ENCODE assay signal across 30 cellular contexts in the genomic region with DNA sequence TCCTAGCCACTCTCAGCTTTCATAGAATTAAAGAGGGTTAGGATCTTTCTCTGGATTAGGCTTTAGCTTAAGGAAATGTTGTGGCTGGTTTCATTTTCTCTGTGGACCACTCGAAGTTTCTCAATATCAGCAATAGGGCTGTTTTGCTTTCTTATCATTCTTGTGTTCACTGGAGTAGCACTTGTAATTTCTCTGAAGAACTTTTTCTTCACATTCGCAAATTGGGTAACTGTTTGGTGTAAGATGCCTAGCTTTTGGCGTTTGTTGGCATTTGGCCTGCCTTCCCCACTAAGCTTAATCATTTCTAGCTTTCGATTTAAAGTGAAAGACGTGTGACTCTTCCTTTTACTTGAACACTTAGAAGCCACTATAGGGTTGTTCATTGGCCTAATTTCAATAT.
"Had no signal": no experiment of that assay in that cellular context is flagged by ENCODE, and none has a peak within 500 bp of the region (broad histone marks: within the 10 kb centered on the region; RNA-seq: fewer than 3 reads in every experiment).

No MANE protein-coding gene starts in this region.

- H3K36me3 Mint-ChIP-seq: activated naive CD8-positive, alpha-beta T cell had no signal

- H3K27me3 Mint-ChIP-seq: activated B cell treated with CpG ODN at 0.5 μM for 24 hours; dendritic cell treated with granulocyte-macrophage colony-stimulating factor and Interleukin-4, amounts not matched to agents 40 ng/mL and 50 ng/mL, for 4 days; T-helper 17 cell had no signal

- H3K27ac ChIP-seq: brain microvascular endothelial cell, coronary artery, dorsolateral prefrontal cortex, WERI-Rb-1 had no signal

- ATAC-seq: activated CD4-positive, CD25-positive, alpha-beta regulatory T cell treated with anti-CD3 and anti-CD28 coated beads, Interleukin-2, amount 50 U/mL, for 24 hours; activated CD8-positive, alpha-beta T cell treated with anti-CD3 and anti-CD28 coated beads for 36 hours; activated T-cell treated with anti-CD3 and anti-CD28 coated beads, Interleukin-2, amount 50 U/mL, for 4 hours; activated T-helper 17 cell treated with anti-CD3 and anti-CD28 coated beads, Interleukin-2, amount 50 U/mL, for 72 hours; esophagus mucosa; T-helper 17 cell had no signal

- H3K4me1 Mint-ChIP-seq: activated B cell treated with CpG ODN at 0.5 μM for 24 hours; activated T-helper 17 cell treated with anti-CD3 and anti-CD28 coated beads, Interleukin-2, amount 50 U/mL, for 72 hours; central memory CD8-positive, alpha-beta T cell; endodermal cell; T-helper 17 cell had no signal

- H3K27me3 ChIP-seq: brain microvascular endothelial cell had no signal

- H3K4me3 ChIP-seq: coronary artery, dorsolateral prefrontal cortex had no signal

- H3K4me3 Mint-ChIP-seq: activated B cell treated with CpG ODN at 0.5 μM for 24 hours; activated CD8-positive, alpha-beta T cell treated with anti-CD3 and anti-CD28 coated beads for 36 hours; activated naive CD8-positive, alpha-beta T cell; activated T-cell treated with anti-CD3 and anti-CD28 coated beads, Interleukin-2, amount 50 U/mL, for 4 hours; activated T-helper 17 cell treated with anti-CD3 and anti-CD28 coated beads, Interleukin-2, amount 50 U/mL, for 72 hours; central memory CD8-positive, alpha-beta T cell; dendritic cell treated with granulocyte-macrophage colony-stimulating factor and Interleukin-4, amounts not matched to agents 40 ng/mL and 50 ng/mL, for 4 days; endodermal cell; T-helper 17 cell; T-helper 2 cell treated with Interferon-gamma antibody and Interleukin-4, amounts not matched to agents 5 μg/mL and 100 μg/mL, for 36 hours had no signal

- H3K27ac Mint-ChIP-seq: activated B cell treated with CpG ODN at 0.5 μM for 24 hours; activated CD8-positive, alpha-beta T cell treated with anti-CD3 and anti-CD28 coated beads for 36 hours; activated naive CD8-positive, alpha-beta T cell; activated T-helper 17 cell treated with anti-CD3 and anti-CD28 coated beads, Interleukin-2, amount 50 U/mL, for 72 hours; dendritic cell treated with granulocyte-macrophage colony-stimulating factor and Interleukin-4, amounts not matched to agents 40 ng/mL and 50 ng/mL, for 4 days; endodermal cell; T-helper 17 cell; T-helper 2 cell treated with Interferon-gamma antibody and Interleukin-4, amounts not matched to agents 5 μg/mL and 100 μg/mL, for 36 hours had no signal

- H3K9me3 Mint-ChIP-seq: activated CD8-positive, alpha-beta T cell treated with anti-CD3 and anti-CD28 coated beads for 36 hours; activated T-cell treated with anti-CD3 and anti-CD28 coated beads, Interleukin-2, amount 50 U/mL, for 4 hours; central memory CD8-positive, alpha-beta T cell; dendritic cell treated with granulocyte-macrophage colony-stimulating factor and Interleukin-4, amounts not matched to agents 40 ng/mL and 50 ng/mL, for 4 days; endodermal cell; T-helper 2 cell treated with Interferon-gamma antibody and Interleukin-4, amounts not matched to agents 5 μg/mL and 100 μg/mL, for 36 hours had no signal

- H3K36me3 ChIP-seq: brain microvascular endothelial cell, WERI-Rb-1 had no signal

- DNase-seq: activated B cell treated with CpG ODN at 0.5 μM for 24 hours; activated CD4-positive, alpha-beta T cell treated with anti-CD3 and anti-CD28 coated beads for 48 hours; activated CD4-positive, alpha-beta T cell treated with anti-CD3 and anti-CD28 coated beads, Interleukin-2, amount 50 U/mL, for 1 hour; activated CD4-positive, alpha-beta T cell treated with anti-CD3 and anti-CD28 coated beads, Interleukin-2, amount 50 U/mL, for 48 hours; activated CD8-positive, alpha-beta memory T cell treated with anti-CD3 and anti-CD28 coated beads for 24 hours; activated CD8-positive, alpha-beta T cell treated with anti-CD3 and anti-CD28 coated beads for 36 hours; activated effector memory CD4-positive, alpha-beta T cell treated with Interleukin-2 at 50 U/mL for 16 hours; activated gamma-delta T cell treated with Interleukin-2 at 50 U/mL for 16 hours; activated naive CD4-positive, alpha-beta T cell treated with anti-CD3 and anti-CD28 coated beads, Interleukin-2, amount 50 U/mL, for 16 hours; activated naive CD4-positive, alpha-beta T cell treated with Interleukin-2 at 50 U/mL for 16 hours; activated T-cell treated with anti-CD3 and anti-CD28 coated beads, Interleukin-2, amount 50 U/mL, for 4 hours; amniotic stem cell; anterior cingulate cortex; brain microvascular endothelial cell; dorsolateral prefrontal cortex; effector memory CD4-positive, alpha-beta T cell; endodermal cell; foreskin fibroblast; head of caudate nucleus; T-helper 17 cell; T1000; WERI-Rb-1 had no signal
